8 cellular contexts compared by ENCODE assay signal in the genomic region with DNA sequence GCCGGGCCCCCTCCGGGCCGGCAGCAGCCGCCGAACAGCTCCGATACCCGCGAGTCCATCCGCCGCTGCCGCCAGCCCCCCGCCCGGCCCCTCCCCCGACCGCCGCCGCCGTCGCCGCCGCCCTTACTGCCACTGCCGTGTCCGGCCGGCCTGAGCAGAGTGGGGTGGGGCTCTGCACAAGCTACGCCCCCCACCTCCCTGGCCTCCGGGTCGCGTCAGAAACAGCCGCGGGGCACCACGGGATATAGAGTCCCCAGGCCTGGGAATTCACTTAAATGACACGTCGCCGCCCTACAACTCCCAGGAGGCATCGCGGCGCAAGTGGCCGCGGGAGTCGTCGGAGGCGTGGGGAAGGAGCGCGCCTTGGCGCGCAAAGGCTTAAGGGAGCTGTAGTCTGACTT. TPM values are rescaled to one million over a fixed set of nuclear protein-coding genes. Genes with fewer than 3 reads are reported as not detected.
DNase-seq lines count a peak whose midpoint lies in the region; ATAC-seq and TF ChIP-seq lines count a peak whose summit lies in the region.

A gene with protein sequence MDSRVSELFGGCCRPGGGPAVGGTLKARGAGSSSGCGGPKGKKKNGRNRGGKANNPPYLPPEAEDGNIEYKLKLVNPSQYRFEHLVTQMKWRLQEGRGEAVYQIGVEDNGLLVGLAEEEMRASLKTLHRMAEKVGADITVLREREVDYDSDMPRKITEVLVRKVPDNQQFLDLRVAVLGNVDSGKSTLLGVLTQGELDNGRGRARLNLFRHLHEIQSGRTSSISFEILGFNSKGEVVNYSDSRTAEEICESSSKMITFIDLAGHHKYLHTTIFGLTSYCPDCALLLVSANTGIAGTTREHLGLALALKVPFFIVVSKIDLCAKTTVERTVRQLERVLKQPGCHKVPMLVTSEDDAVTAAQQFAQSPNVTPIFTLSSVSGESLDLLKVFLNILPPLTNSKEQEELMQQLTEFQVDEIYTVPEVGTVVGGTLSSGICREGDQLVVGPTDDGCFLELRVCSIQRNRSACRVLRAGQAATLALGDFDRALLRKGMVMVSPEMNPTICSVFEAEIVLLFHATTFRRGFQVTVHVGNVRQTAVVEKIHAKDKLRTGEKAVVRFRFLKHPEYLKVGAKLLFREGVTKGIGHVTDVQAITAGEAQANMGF (minus strand): TSS at position 161 of the 401 bp plus-strand sequence. CDS start 102 bp downstream, at position 59.

- H3K36me3 ChIP-seq in GM23248 (ENCODE audit: low read depth) (peaks cover 27% of the 10 kb centered on the region), fibroblast of lung (ENCODE audit: control insufficient read depth, insufficient read depth, low read length) (peaks cover 17% of the 10 kb centered on the region)

- H3K4me2 ChIP-seq in GM23248 (ENCODE audit: unreplicated experiment) (peak within 1 kb of the TSS; percentile 93), fibroblast of lung (ENCODE audit: extremely low read depth, insufficient read depth, low read length) (peak within 1 kb of the TSS; percentile 96)

- no peaks in the 10 kb centered on the region for H3K9me3 Mint-ChIP-seq in naive thymus-derived CD8-positive, alpha-beta T cell

- H2AFZ ChIP-seq in GM23248 = peak within 1 kb of the TSS; percentile 85
- H2AFZ ChIP-seq in fibroblast of lung (ENCODE audit: low read length) = peak within 1 kb of the TSS; percentile 58

- peaks cover 0 to 26% (median 1%) of the 10 kb centered on the region in 3 donors for H3K36me3 Mint-ChIP-seq in naive thymus-derived CD8-positive, alpha-beta T cell

- POLR2A ChIA-PET in naive thymus-derived CD8-positive, alpha-beta T cell (lab: Charles Lee) = interaction anchor here (0.8 to 2.0 kb wide), 14 partner anchors 11 to 618 kb away, joined by 3 to 8 read pairs (median 4); a partner anchor contains a TSS

- peaks cover 49% of the 10 kb centered on the region for H3K79me2 ChIP-seq in GM23248 (ENCODE audit: insufficient read depth)
- peaks cover 29% of the 10 kb centered on the region for H3K79me2 ChIP-seq in fibroblast of lung (ENCODE audit: control insufficient read depth, insufficient read depth, low read length)

- H3K27me3 ChIP-seq in GM23248 (replicated peaks; ENCODE audit: insufficient read depth) (no peaks in the 10 kb centered on the region), fibroblast of lung (ENCODE audit: control insufficient read depth, insufficient read depth, low read length) (no peaks in the 10 kb centered on the region)

- H3K27me3 Mint-ChIP-seq in naive thymus-derived CD8-positive, alpha-beta T cell = no peaks in the 10 kb centered on the region

- H3K9ac ChIP-seq in GM23248 (peak within 1 kb of the TSS; percentile 98), fibroblast of lung (ENCODE audit: insufficient read depth, low read length) (peak within 1 kb of the TSS; percentile 87)

- peaks cover 17% of the 10 kb centered on the region for H3F3A ChIP-seq in GM23248 (ENCODE audit: insufficient read depth)

- H3K4me3 ChIP-seq in GM23248 (peak within 1 kb of the TSS; percentile 100), fibroblast of lung (replicated peaks in 1 of 4; ENCODE audit: control extremely low read depth in 1 of 4, insufficient read depth in 1 of 4, low read depth in 3 of 4, low read length in 4 of 4) (peak within 1 kb of the TSS; percentile 80 to 99 (median 86))

- no peaks in the 10 kb centered on the region for H3K9me3 ChIP-seq in GM23248 (ENCODE audit: low read depth)
- no peaks in the 10 kb centered on the region for H3K9me3 ChIP-seq in fibroblast of lung (ENCODE audit: control insufficient read depth, insufficient read depth, low read depth, low read length)

- H3K4me3 Mint-ChIP-seq in naive thymus-derived CD8-positive, alpha-beta T cell = peak within 1 kb of the TSS; percentile 96 to 100 (median 99)

- H3K27ac Mint-ChIP-seq in naive thymus-derived CD8-positive, alpha-beta T cell = peak within 1 kb of the TSS; percentile 95 to 98 (median 98)

- no peaks in the 10 kb centered on the region for H4K20me1 ChIP-seq in GM23248 (ENCODE audit: insufficient read depth)
- H4K20me1 ChIP-seq in fibroblast of lung (ENCODE audit: control insufficient read depth, extremely low read depth, insufficient read depth, low read length) = no peaks in the 10 kb centered on the region

- H3K27ac ChIP-seq in GM23248 = peak within 1 kb of the TSS; percentile 93
- H3K27ac ChIP-seq in fibroblast of lung (ENCODE audit: insufficient read depth, low read length) = peak within 1 kb of the TSS; percentile 92

- TF ChIP-seq CTCF in fibroblast of lung (conservative IDR thresholded peaks at IDR 0.05 in 1 of 2, IDR thresholded peaks at IDR 0.05 in 1 of 2; ENCODE audit: low read depth in 1 of 2, low read length in 2 of 2) = no peak

- in situ Hi-C loops in GM23248 (cut with MboI) = no loop called here

- H3K4me1 Mint-ChIP-seq in naive thymus-derived CD8-positive, alpha-beta T cell = peaks cover 24 to 43% (median 40%) of the 10 kb centered on the region in 4 donors

- DNase-seq in DMS79 treated with DMSO at 0.1 percent for 48 hours (lab: John Stamatoyannopoulos, UW) (peak; percentile 97), GM23248 (peak; percentile 100), Kasumi-1 (lab: John Stamatoyannopoulos, UW) (peak; percentile 97 to 98), RPMI7951 (ENCODE audit: low read depth) (peak; percentile 99), fibroblast of lung (ENCODE audit: low read depth in 2 of 2) (peak; percentile 99)
- DNase-seq in activated T-helper 1 cell treated with anti-CD3 and anti-CD28 coated beads, Interleukin-2, amount 50 U/mL, for 16 hours (ENCODE audit: low read depth in 1 of 2, low spot score in 1 of 2) = peak; percentile 86 to 94
- peak; percentile 86 to 97 (median 93) for DNase-seq in naive thymus-derived CD8-positive, alpha-beta T cell
- peak; percentile 98 for DNase-seq in stimulated activated naive CD4-positive, alpha-beta T cell treated with Interleukin-2 at 50 U/mL for 16 hours (lab: John Stamatoyannopoulos, UW)

- H3K4me1 ChIP-seq in GM23248 (ENCODE audit: insufficient read depth) (peaks cover 21% of the 10 kb centered on the region), fibroblast of lung (ENCODE audit: control insufficient read depth, extremely low read depth, insufficient read depth, low read length) (peaks cover 14% of the 10 kb centered on the region)

- no peaks in the 10 kb centered on the region for H3K9me2 ChIP-seq in GM23248 (ENCODE audit: insufficient read depth)

- peak; percentile 88 to 89 for ATAC-seq in naive thymus-derived CD8-positive, alpha-beta T cell

- WGBS in GM23248 (ENCODE audit: low coverage in 1 of 2, low lambda C conversion rate in 2 of 2, missing lambda C conversion rate in 2 of 2), 2 experiments = 0 to 1% methylated on average over 18 to 37 of the region's 46 CpGs

RNA-seq across cellular contexts. Expression of the gene that starts here (rescaled TPM):
- total RNA-seq in GM23248 (2014; rRNA removed; shearing (Covaris generic)) = 80.7 and 88.3 TPM in 2 replicates
- polyA plus RNA-seq in GM23248 (2016; fragmentation: Nextera tagmentation; extraction: Ambion mirVana) (15.5 and 15.9 TPM in 2 replicates), fibroblast of lung (44.4 and 45.2 TPM in 2 replicates)
- 39.5 and 42.4 TPM in 2 replicates for total RNA-seq in RPMI7951 (2014; rRNA removed; shearing (Covaris generic))
- 111 and 174 TPM in 2 replicates for total RNA-seq in fibroblast of lung
- 31.0 and 33.4 TPM in 2 replicates for polyA plus RNA-seq in fibroblast of lung (2012)
- polyA minus RNA-seq in fibroblast of lung (ENCODE audit: low replicate concordance) = 67.5 and 82.0 TPM in 2 replicates
- 10 to 100 TPM; 71.6 to 75.7 TPM for total RNA-seq in naive thymus-derived CD8-positive, alpha-beta T cell
- polyA plus RNA-seq in naive thymus-derived CD8-positive, alpha-beta T cell = 1 to 10 TPM; 1.1 to 2.6 (median 1.7) TPM

Comparison
In these comparisons a context has a peak if more than half of its experiments do, and no peak if none do; other contexts are left out.
1. Peak in every context shown above with its lines: DNase-seq, ATAC-seq, H3K4me3 ChIP-seq and H3K27ac ChIP-seq.